In genomic region chr9:89744255-89744648, GRCh38 we compare ENCODE assay signal across 1 cellular context.
TF ChIP-seq lines count a peak whose summit lies in the region.

No MANE protein-coding gene starts in this region.

TF ChIP-seq in GM12878, 131 proteins besides CTCF, POLR2A, EP300 and RAD21 (continued from another document):
- TF ChIP-seq ZBTB4 (CRISPR knock-in tag; IDR thresholded peaks at IDR 0.05) (no peak), FOXM1 (IDR thresholded peaks at IDR 0.05; ENCODE audit: low read depth, low read length) (no peak), BCLAF1 (IDR thresholded peaks at IDR 0.05) (no peak), TBL1XR1 (IDR thresholded peaks at IDR 0.05; ENCODE audit: low read depth, low read length) (no peak)
